In the genomic region with DNA sequence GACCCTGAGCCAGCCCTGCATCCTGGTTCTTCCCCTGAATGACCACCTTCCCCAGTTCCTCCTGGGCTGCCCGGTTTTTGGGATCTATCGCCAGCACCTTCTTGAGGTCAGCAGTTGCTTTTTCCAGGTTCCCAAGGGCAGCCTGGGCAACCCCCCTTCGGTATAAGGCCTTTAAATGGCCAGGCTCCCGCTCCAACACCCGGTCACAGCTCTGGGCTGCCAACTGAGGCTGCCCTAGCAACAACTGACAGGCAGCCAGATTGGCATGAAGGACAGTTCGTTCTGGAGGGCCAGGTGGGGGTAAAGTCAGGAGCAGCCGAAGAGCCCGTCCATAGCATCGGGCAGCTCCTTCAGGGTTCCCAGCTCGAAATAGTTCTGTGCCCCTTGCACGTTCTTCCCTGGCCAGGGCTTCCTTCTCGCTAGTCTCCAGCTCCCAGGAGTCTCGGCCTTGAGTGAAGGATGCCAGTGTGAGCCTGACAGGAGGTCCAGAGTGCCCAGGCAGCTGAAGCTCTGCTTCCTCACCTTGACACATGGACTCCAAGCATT, we compare ENCODE assay signal across 1 cellular context.
TF ChIP-seq lines count a peak whose summit lies in the region.

No MANE protein-coding gene starts in this region.

TF ChIP-seq in HEK293, 187 proteins besides CTCF, POLR2A, EP300 and RAD21 (continued from another document):
- TF ChIP-seq ZNF510 (tag by site-specific recombination; IDR thresholded peaks at IDR 0.05; ENCODE audit: insufficient replicate concordance) (no peak), MYNN (tag by site-specific recombination; IDR thresholded peaks at IDR 0.05; ENCODE audit: borderline replicate concordance) (no peak), ATF2 (tag by site-specific recombination; IDR thresholded peaks at IDR 0.05; ENCODE audit: low read depth) (no peak), PRDM1 (tag by site-specific recombination; IDR thresholded peaks at IDR 0.05) (no peak), ZNF549 (tag by site-specific recombination; IDR thresholded peaks at IDR 0.05) (no peak), ZNF169 (tag by site-specific recombination; IDR thresholded peaks at IDR 0.05) (no peak), ZBTB17 (tag by site-specific recombination; IDR thresholded peaks at IDR 0.05) (no peak), ZNF449 (tag by site-specific recombination; IDR thresholded peaks at IDR 0.05) (no peak), SCRT2 (tag by site-specific recombination; IDR thresholded peaks at IDR 0.05) (no peak), ZNF530 (tag by site-specific recombination; IDR thresholded peaks at IDR 0.05; ENCODE audit: low read depth) (no peak), ZNF561 (tag by site-specific recombination; IDR thresholded peaks at IDR 0.05; ENCODE audit: borderline replicate concordance) (no peak)
- TF ChIP-seq, protein P1, sequence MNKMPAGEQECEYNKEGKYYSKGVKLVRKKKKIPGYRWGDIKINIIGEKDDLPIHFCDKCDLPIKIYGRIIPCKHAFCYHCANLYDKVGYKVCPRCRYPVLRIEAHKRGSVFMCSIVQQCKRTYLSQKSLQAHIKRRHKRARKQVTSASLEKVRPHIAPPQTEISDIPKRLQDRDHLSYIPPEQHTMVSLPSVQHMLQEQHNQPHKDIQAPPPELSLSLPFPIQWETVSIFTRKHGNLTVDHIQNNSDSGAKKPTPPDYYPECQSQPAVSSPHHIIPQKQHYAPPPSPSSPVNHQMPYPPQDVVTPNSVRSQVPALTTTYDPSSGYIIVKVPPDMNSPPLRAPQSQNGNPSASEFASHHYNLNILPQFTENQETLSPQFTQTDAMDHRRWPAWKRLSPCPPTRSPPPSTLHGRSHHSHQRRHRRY (tag by site-specific recombination; IDR thresholded peaks at IDR 0.05) = no peak
TF ChIP-seq in HEK293: peak in this region for 0.
